In genomic region chr19:3198901-3199700, GRCh38 we compare ENCODE assay signal across 25 cellular contexts. TPM values are rescaled to one million over a fixed set of nuclear protein-coding genes. Genes with fewer than 3 reads are reported as not detected.
"Had no signal": no experiment of that assay in that cellular context is flagged by ENCODE, and none has a peak within 500 bp of the region (broad histone marks: within the 10 kb centered on the region; RNA-seq: fewer than 3 reads in every experiment).

No MANE protein-coding gene starts in this region.

- H3K27ac Mint-ChIP-seq: activated CD8-positive, alpha-beta T cell treated with anti-CD3 and anti-CD28 coated beads for 36 hours; activated naive CD4-positive, alpha-beta T cell treated with anti-CD3 and anti-CD28 coated beads, Interleukin-2, amount 10 ng/mL, durations not matched to agents 7 days and 5 days; activated naive CD8-positive, alpha-beta T cell treated with anti-CD3 and anti-CD28 coated beads for 36 hours; activated T-cell treated with anti-CD3 and anti-CD28 coated beads, Interleukin-2, amount 50 U/mL, for 72 hours; activated T-helper 2 cell treated with anti-CD3 and anti-CD28 coated beads, Interferon-gamma antibody, Interleukin-2, Interleukin-4, amounts not matched to agents 10 μg/mL and 5 μg/mL and 100 μg/mL, durations not matched to agents 14 hours and 24 hours and 36 hours; T-cell had no signal

- DNase-seq: activated CD4-positive, alpha-beta T cell treated with anti-CD3 and anti-CD28 coated beads, Interleukin-2, amount 50 U/mL, for 1 hour; activated CD4-positive, CD25-positive, alpha-beta regulatory T cell; activated CD8-positive, alpha-beta memory T cell treated with anti-CD3 and anti-CD28 coated beads, Interleukin-2, amount 50 U/mL, for 4 hours; activated CD8-positive, alpha-beta T cell treated with anti-CD3 and anti-CD28 coated beads for 36 hours; activated gamma-delta T cell treated with Interleukin-2 at 50 U/mL for 16 hours; activated naive CD4-positive, alpha-beta T cell treated with anti-CD3 and anti-CD28 coated beads, Interleukin-2, amount 10 ng/mL, durations not matched to agents 7 days and 5 days; activated naive CD8-positive, alpha-beta T cell treated with anti-CD3 and anti-CD28 coated beads for 36 hours; activated T-cell treated with anti-CD3 and anti-CD28 coated beads, Interleukin-2, amount 50 U/mL, for 72 hours; brain microvascular endothelial cell; cerebellar nuclear complex; Karpas-422; MM.1S; NCI-H1105 treated with DMSO at 0.1 percent for 48 hours; NCI-H1436 treated with DMSO at 0.1 percent for 48 hours; NCI-H187; NCI-H2081; NCI-H510A treated with DMSO at 0.1 percent for 48 hours; NCI-H69; NK-92 treated with Interleukin-12 subunit alpha and Interleukin-12 subunit beta, amount 100 ng/mL, for 24 hours; SIG-M5; T-cell; T-helper 2 cell; T1000 had no signal

- H3K36me3 ChIP-seq: cardiac muscle cell had no signal

- H3K9me3 Mint-ChIP-seq: activated CD8-positive, alpha-beta T cell treated with anti-CD3 and anti-CD28 coated beads for 36 hours; activated naive CD4-positive, alpha-beta T cell treated with anti-CD3 and anti-CD28 coated beads, Interleukin-2, amount 10 ng/mL, durations not matched to agents 7 days and 5 days; activated naive CD8-positive, alpha-beta T cell treated with anti-CD3 and anti-CD28 coated beads for 36 hours; activated T-cell treated with anti-CD3 and anti-CD28 coated beads, Interleukin-2, amount 50 U/mL, for 72 hours; activated T-helper 2 cell treated with anti-CD3 and anti-CD28 coated beads, Interferon-gamma antibody, Interleukin-2, Interleukin-4, amounts not matched to agents 10 μg/mL and 5 μg/mL and 100 μg/mL, durations not matched to agents 14 hours and 24 hours and 36 hours; T-cell had no signal

- ATAC-seq: activated CD8-positive, alpha-beta T cell treated with anti-CD3 and anti-CD28 coated beads for 36 hours; activated T-cell treated with anti-CD3 and anti-CD28 coated beads, Interleukin-2, amount 50 U/mL, for 72 hours; T-cell had no signal

- H3K27me3 Mint-ChIP-seq: activated CD8-positive, alpha-beta T cell treated with anti-CD3 and anti-CD28 coated beads for 36 hours; activated naive CD4-positive, alpha-beta T cell treated with anti-CD3 and anti-CD28 coated beads, Interleukin-2, amount 10 ng/mL, durations not matched to agents 7 days and 5 days; activated naive CD8-positive, alpha-beta T cell treated with anti-CD3 and anti-CD28 coated beads for 36 hours; T-cell had no signal

- H3K4me1 Mint-ChIP-seq: activated naive CD4-positive, alpha-beta T cell treated with anti-CD3 and anti-CD28 coated beads, Interleukin-2, amount 10 ng/mL, durations not matched to agents 7 days and 5 days; activated naive CD8-positive, alpha-beta T cell treated with anti-CD3 and anti-CD28 coated beads for 36 hours; T-cell had no signal

- H3K27ac ChIP-seq: brain microvascular endothelial cell, cardiac muscle cell had no signal

- H3K4me3 Mint-ChIP-seq: activated CD8-positive, alpha-beta T cell treated with anti-CD3 and anti-CD28 coated beads for 36 hours; activated naive CD4-positive, alpha-beta T cell treated with anti-CD3 and anti-CD28 coated beads, Interleukin-2, amount 10 ng/mL, durations not matched to agents 7 days and 5 days; activated naive CD8-positive, alpha-beta T cell treated with anti-CD3 and anti-CD28 coated beads for 36 hours; activated T-cell treated with anti-CD3 and anti-CD28 coated beads, Interleukin-2, amount 50 U/mL, for 72 hours; T-cell had no signal

- H3K27me3 ChIP-seq: brain microvascular endothelial cell, cardiac muscle cell had no signal

- H3K4me3 ChIP-seq: cardiac muscle cell had no signal

RNA-seq across cellular contexts. Expression of gene S1PR4, which starts 20.5 kb away (rescaled TPM):
- total RNA-seq: cardiac muscle cell had no signal
